1 cellular context compared by ENCODE assay signal in genomic region chr12:132593521-132593920, GRCh38.
A peak's percentile ranks its signal among the peaks of the same experiment; 100 is the strongest.
TF ChIP-seq lines count a peak whose summit lies in the region.

No MANE protein-coding gene starts in this region.

TF ChIP-seq in HepG2, 621 proteins besides CTCF, POLR2A, EP300 and RAD21 (continued from another document):
- no peak for TF ChIP-seq PLRG1 (conservative IDR thresholded peaks at IDR 0.05)
- TF ChIP-seq GABPB1 (CRISPR knock-in tag; IDR thresholded peaks at IDR 0.05) = peak; percentile 25
- no peak for TF ChIP-seq HDAC6 (IDR thresholded peaks at IDR 0.05; ENCODE audit: low read depth, low read length)
- no peak for TF ChIP-seq ZNF766 (CRISPR knock-in tag; IDR thresholded peaks at IDR 0.05; ENCODE audit: borderline replicate concordance)
- TF ChIP-seq AGO2 (optimal IDR thresholded peaks at IDR 0.05; ENCODE audit: low read depth, low read length) = no peak
- TF ChIP-seq YY1 (IDR thresholded peaks at IDR 0.05; ENCODE audit: insufficient read depth, insufficient replicate concordance, low read depth, low read length) = no peak
- no peak for TF ChIP-seq ADNP (CRISPR knock-in tag; IDR thresholded peaks at IDR 0.05)
- TF ChIP-seq ATAD3A (CRISPR knock-in tag; IDR thresholded peaks at IDR 0.05) = no peak
- peak; percentile 31 for TF ChIP-seq ZNF687 (CRISPR knock-in tag; IDR thresholded peaks at IDR 0.05)
- no peak for TF ChIP-seq TIGD3 (CRISPR knock-in tag; IDR thresholded peaks at IDR 0.05; ENCODE audit: borderline replicate concordance)
- TF ChIP-seq ARID3A (IDR thresholded peaks at IDR 0.05; ENCODE audit: low read depth, low read length) = no peak
- no peak for TF ChIP-seq SAP130 (CRISPR knock-in tag; IDR thresholded peaks at IDR 0.05; ENCODE audit: low read depth)
- no peak for TF ChIP-seq ZNF558 (CRISPR knock-in tag; IDR thresholded peaks at IDR 0.05; ENCODE audit: borderline replicate concordance)
- 0 out of 2 replicates have a peak, but pooled peaks have one; percentile 21 for TF ChIP-seq ZNF501 (CRISPR knock-in tag; IDR thresholded peaks at IDR 0.05)
- TF ChIP-seq DMTF1 (CRISPR knock-in tag; IDR thresholded peaks at IDR 0.05) = no peak
